Comparison of ENCODE assay signal across 9 cellular contexts in the genomic region with DNA sequence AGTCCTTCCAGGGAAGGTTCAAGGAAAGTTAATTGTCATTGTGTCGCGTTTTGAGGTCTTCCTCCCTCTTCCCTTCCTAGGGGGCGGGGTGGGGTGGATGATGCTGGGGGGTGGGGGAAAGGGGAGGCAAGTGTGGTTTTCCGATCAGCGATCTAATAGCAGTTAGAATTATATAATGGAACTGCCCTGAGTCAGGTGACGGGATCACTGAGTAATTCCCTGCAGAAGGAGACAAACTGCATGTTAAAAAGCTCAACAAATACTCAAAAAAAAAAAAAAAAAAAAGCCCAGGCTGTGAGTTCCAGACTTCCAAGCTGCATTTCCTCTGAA.
DNase-seq lines count a peak whose midpoint lies in the region; ATAC-seq and TF ChIP-seq lines count a peak whose summit lies in the region.
"Had no signal": no experiment of that assay in that cellular context is flagged by ENCODE, and none has a peak within 500 bp of the region (broad histone marks: within the 10 kb centered on the region; RNA-seq: fewer than 3 reads in every experiment).

No MANE protein-coding gene starts in this region.

- no peaks in the 10 kb centered on the region for H3F3A ChIP-seq in GM23338 (replicated peaks; ENCODE audit: low read depth)

- DNase-seq in GM23338 (ENCODE audit: low spot score) (no peak), right cardiac atrium (no peak), NCI-H187 treated with DMSO at 0.1 percent for 48 hours (lab: John Stamatoyannopoulos, UW) (no peak), NCI-H1694 (lab: John Stamatoyannopoulos, UW) (no peak)
- no peak for DNase-seq in activated CD4-positive, alpha-beta memory T cell treated with anti-CD3 and anti-CD28 coated beads for 36 hours
- DNase-seq: NCI-H446 treated with DMSO at 0.1 percent for 48 hours had no signal

- H3K4me3 ChIP-seq in GM23338 = peak overlapping the region; percentile 57
- H3K4me3 ChIP-seq in right cardiac atrium (ENCODE audit: low read length) = peak overlapping the region; percentile 51
- H3K4me3 ChIP-seq in skin epidermis = peak overlapping the region; percentile 41 to 67 (median 55)

- intact Hi-C loops in activated CD4-positive, alpha-beta memory T cell treated with anti-CD3 and anti-CD28 coated beads for 36 hours (cut with micrococcal nuclease) = no loop called here
- intact Hi-C loops in right cardiac atrium (cut with DNase I) = no loop called here

- no peak overlapping the region for H3K27ac Mint-ChIP-seq in GM23338
- H3K27ac Mint-ChIP-seq in activated CD4-positive, alpha-beta memory T cell treated with anti-CD3 and anti-CD28 coated beads for 36 hours = no peak overlapping the region

- no peaks in the 10 kb centered on the region for H3K36me3 ChIP-seq in GM23338 (ENCODE audit: insufficient read depth)

- H3K9me3 ChIP-seq in right cardiac atrium (ENCODE audit: control insufficient read depth, low read length) = no peaks in the 10 kb centered on the region

- H3K27ac ChIP-seq in GM23338 (ENCODE audit: low read depth) (no peak overlapping the region), right cardiac atrium (ENCODE audit: low read length) (no peak overlapping the region), skin epidermis (peak overlapping the region in 19 of 21 experiments; percentile 43 to 86 (median 80))

- H3K27me3 ChIP-seq in GM23338 (ENCODE audit: insufficient read depth) (peaks cover 68% of the 10 kb centered on the region), right cardiac atrium (ENCODE audit: control insufficient read depth, insufficient read depth) (no peaks in the 10 kb centered on the region)

- H4K20me1 ChIP-seq in GM23338 (replicated peaks; ENCODE audit: insufficient read depth) = 0 out of 2 replicates have a peak, but pooled peaks cover 2% of the 10 kb centered on the region

- POLR2A ChIA-PET in activated CD4-positive, alpha-beta memory T cell treated with anti-CD3 and anti-CD28 coated beads for 36 hours (lab: Charles Lee) = no interaction called here

- H3K4me1 Mint-ChIP-seq in GM23338 = peaks cover 35% of the 10 kb centered on the region
- H3K4me1 Mint-ChIP-seq in activated CD4-positive, alpha-beta memory T cell treated with anti-CD3 and anti-CD28 coated beads for 36 hours (ENCODE audit: low read depth) = peaks cover 23% of the 10 kb centered on the region

- H2AFZ ChIP-seq in GM23338 = no peak overlapping the region

- H3K4me1 ChIP-seq in GM23338 (ENCODE audit: insufficient read depth) (peaks cover 30% of the 10 kb centered on the region), right cardiac atrium (ENCODE audit: control insufficient read depth, insufficient read depth, low read length) (no peaks in the 10 kb centered on the region)

- no peak for TF ChIP-seq CTCF in GM23338 (conservative IDR thresholded peaks at IDR 0.05; ENCODE audit: low read depth in 2 of 2)

- 24% methylated on average over 6 of the region's 6 CpGs for WGBS in right cardiac atrium

- CTCF ChIA-PET in activated CD4-positive, alpha-beta memory T cell treated with anti-CD3 and anti-CD28 coated beads for 36 hours (lab: Charles Lee) = no interaction called here

- no peaks in the 10 kb centered on the region for H3K79me2 ChIP-seq in GM23338 (replicated peaks; ENCODE audit: insufficient read depth)

- peaks cover 65% of the 10 kb centered on the region for H3K27me3 Mint-ChIP-seq in GM23338 (ENCODE audit: insufficient read depth, low read depth, poor library complexity)
- peaks cover 38% of the 10 kb centered on the region for H3K27me3 Mint-ChIP-seq in activated CD4-positive, alpha-beta memory T cell treated with anti-CD3 and anti-CD28 coated beads for 36 hours

- H3K9me2 ChIP-seq in GM23338 (ENCODE audit: insufficient read depth) = no peaks in the 10 kb centered on the region

- no peak for ATAC-seq in GM23338
- ATAC-seq in right cardiac atrium = no peak
- ATAC-seq in GM19463 (IDR thresholded peaks at IDR 0.05; ENCODE audit: unreplicated experiment) = no peak
- no peak for ATAC-seq in GM18873 (IDR thresholded peaks at IDR 0.05; ENCODE audit: low FRiP score, unreplicated experiment)

- H3K36me3 Mint-ChIP-seq in GM23338 (ENCODE audit: low read depth) = no peaks in the 10 kb centered on the region
- no peaks in the 10 kb centered on the region for H3K36me3 Mint-ChIP-seq in activated CD4-positive, alpha-beta memory T cell treated with anti-CD3 and anti-CD28 coated beads for 36 hours

- peak overlapping the region; percentile 83 for H3K4me2 ChIP-seq in GM23338

- H3K9me3 Mint-ChIP-seq in GM23338 = no peaks in the 10 kb centered on the region
- H3K9me3 Mint-ChIP-seq in activated CD4-positive, alpha-beta memory T cell treated with anti-CD3 and anti-CD28 coated beads for 36 hours = no peaks in the 10 kb centered on the region

- H3K4me3 Mint-ChIP-seq in GM23338 = peak overlapping the region; percentile 73
- peak overlapping the region; percentile 73 for H3K4me3 Mint-ChIP-seq in activated CD4-positive, alpha-beta memory T cell treated with anti-CD3 and anti-CD28 coated beads for 36 hours

TF ChIP-seq in GM23338, 12 proteins besides CTCF, POLR2A, EP300 and RAD21 (continues in another document):
- no peak for TF ChIP-seq CREB1 (CRISPR knock-in tag; IDR thresholded peaks at IDR 0.05; ENCODE audit: low read depth)
- no peak for TF ChIP-seq REST (IDR thresholded peaks at IDR 0.05; ENCODE audit: unreplicated experiment)

Comparison
In these comparisons a context has a peak if more than half of its experiments do, and no peak if none do; other contexts are left out.
1. H3K27ac ChIP-seq: peak in skin epidermis (19 of 21); none in GM23338 (single experiment) and right cardiac atrium (single experiment).
2. Peak in every context shown above with its lines, with median percentiles within 50 percentile points of each other: H3K4me3 ChIP-seq.